Comparison of ENCODE assay signal across 34 cellular contexts in genomic region chr5:97842687-97843086, GRCh38.
"Had no signal": no experiment of that assay in that cellular context is flagged by ENCODE, and none has a peak within 500 bp of the region (broad histone marks: within the 10 kb centered on the region; RNA-seq: fewer than 3 reads in every experiment).

No MANE protein-coding gene starts in this region.

- H3K36me3 ChIP-seq: adrenal gland, esophagus muscularis mucosa, heart left ventricle, ovary, transverse colon had no signal

- H3K9me3 Mint-ChIP-seq: activated naive CD4-positive, alpha-beta T cell treated with anti-CD3 and anti-CD28 coated beads for 36 hours; nephron progenitor cell had no signal

- H3K27me3 ChIP-seq: adrenal gland, body of pancreas, esophagus muscularis mucosa, foreskin keratinocyte, heart left ventricle, ovary, testis, transverse colon had no signal

- H3K9me3 ChIP-seq: adrenal gland, body of pancreas, esophagus muscularis mucosa, heart left ventricle, ovary, testis, transverse colon had no signal

- DNase-seq: activated CD4-positive, alpha-beta T cell treated with anti-CD3 and anti-CD28 coated beads for 4 hours; activated CD4-positive, alpha-beta T cell treated with anti-CD3 and anti-CD28 coated beads, Interleukin-2, amount 50 U/mL, for 4 hours; activated CD8-positive, alpha-beta memory T cell treated with anti-CD3 and anti-CD28 coated beads for 24 hours; activated effector memory CD4-positive, alpha-beta T cell treated with anti-CD3 and anti-CD28 coated beads, Interleukin-2, amount 50 U/mL, for 16 hours; activated naive CD4-positive, alpha-beta T cell treated with anti-CD3 and anti-CD28 coated beads for 36 hours; activated naive CD8-positive, alpha-beta T cell treated with anti-CD3 and anti-CD28 coated beads for 36 hours; adrenal gland; aorta; body of pancreas; dermis blood vessel endothelial cell; effector CD4-positive, alpha-beta T cell; foreskin keratinocyte; heart left ventricle; hypothalamus; immature natural killer cell; kidney; left colon; mammary epithelial cell; naive B cell; nephron progenitor cell; ovary; retina; small intestine; stimulated activated CD4-positive, alpha-beta T cell treated with anti-CD3 and anti-CD28 coated beads, Interleukin-1b, Interleukin-23, amount 100 ng/mL, for 48 hours; stimulated activated CD4-positive, alpha-beta T cell treated with anti-CD3 and anti-CD28 coated beads, Interleukin-4, amount 100 ng/mL, for 4 hours; stimulated activated CD8-positive, alpha-beta memory T cell treated with anti-CD3 and anti-CD28 coated beads, Interleukin-4, amount 100 ng/mL, for 48 hours; stimulated activated naive B cell treated with anti-CD40 and anti-IgM and Interleukin-4, amounts not matched to agents 10 μg/mL and 1 μg/mL and 100 μg/mL, for 72 hours; testis; transverse colon had no signal

- ATAC-seq: body of pancreas; foreskin keratinocyte; heart left ventricle; left colon; sciatic nerve; stimulated activated naive B cell treated with anti-CD40 and anti-IgM and Interleukin-4, amounts not matched to agents 10 μg/mL and 1 μg/mL and 100 μg/mL, for 72 hours had no signal

- H3K36me3 Mint-ChIP-seq: activated naive CD8-positive, alpha-beta T cell treated with anti-CD3 and anti-CD28 coated beads for 36 hours; immature natural killer cell; naive B cell; stimulated activated naive B cell treated with anti-CD40 and anti-IgM and Interleukin-4, amounts not matched to agents 10 μg/mL and 1 μg/mL and 100 μg/mL, for 72 hours had no signal

- H3K27ac ChIP-seq: adrenal gland, body of pancreas, foreskin keratinocyte, heart left ventricle, ovary, testis, transverse colon, VCaP had no signal

- H3K27me3 Mint-ChIP-seq: activated naive CD8-positive, alpha-beta T cell treated with anti-CD3 and anti-CD28 coated beads for 36 hours; naive B cell; progenitor cell of endocrine pancreas; stimulated activated naive B cell treated with anti-CD40 and anti-IgM and Interleukin-4, amounts not matched to agents 10 μg/mL and 1 μg/mL and 100 μg/mL, for 72 hours had no signal

- H3K4me1 ChIP-seq: body of pancreas, testis had no signal

- FAIRE-seq: colon, kidney, small intestine had no signal

- H3K27ac Mint-ChIP-seq: activated naive CD4-positive, alpha-beta T cell treated with anti-CD3 and anti-CD28 coated beads for 36 hours; activated naive CD8-positive, alpha-beta T cell treated with anti-CD3 and anti-CD28 coated beads for 36 hours; immature natural killer cell; progenitor cell of endocrine pancreas; stimulated activated naive B cell treated with anti-CD40 and anti-IgM and Interleukin-4, amounts not matched to agents 10 μg/mL and 1 μg/mL and 100 μg/mL, for 72 hours had no signal

- H3K4me3 ChIP-seq: adrenal gland, body of pancreas, esophagus muscularis mucosa, heart left ventricle, ovary, testis, transverse colon had no signal

- H3K4me1 Mint-ChIP-seq: immature natural killer cell; naive B cell; nephron progenitor cell; stimulated activated naive B cell treated with anti-CD40 and anti-IgM and Interleukin-4, amounts not matched to agents 10 μg/mL and 1 μg/mL and 100 μg/mL, for 72 hours had no signal

- H3K4me3 Mint-ChIP-seq: activated naive CD4-positive, alpha-beta T cell treated with anti-CD3 and anti-CD28 coated beads for 36 hours; activated naive CD8-positive, alpha-beta T cell treated with anti-CD3 and anti-CD28 coated beads for 36 hours; immature natural killer cell; naive B cell; nephron progenitor cell; stimulated activated naive B cell treated with anti-CD40 and anti-IgM and Interleukin-4, amounts not matched to agents 10 μg/mL and 1 μg/mL and 100 μg/mL, for 72 hours had no signal
